ENCODE assay signal across 1 cellular context in the genomic region with DNA sequence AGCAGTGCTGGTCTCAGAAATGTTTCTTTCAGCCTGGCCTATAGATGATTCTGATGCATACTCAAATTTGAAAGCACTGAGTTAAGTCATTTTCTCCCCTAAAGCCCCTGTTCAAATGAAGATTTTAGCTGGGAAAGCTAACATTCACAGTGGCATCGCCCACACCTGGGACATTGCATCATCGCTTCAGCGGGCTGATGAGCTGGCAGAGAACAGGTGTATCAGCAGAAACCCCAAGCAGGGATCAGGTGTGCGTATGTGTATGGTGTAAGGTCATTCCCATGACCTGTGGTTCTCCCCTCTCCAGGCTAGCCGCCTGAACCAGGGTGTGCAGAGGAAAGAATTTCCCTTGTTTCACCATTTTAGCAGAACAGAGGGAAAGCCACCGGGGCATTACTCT.
TF ChIP-seq lines count a peak whose summit lies in the region.

No MANE protein-coding gene starts in this region.

TF ChIP-seq in H1, 55 proteins besides CTCF, POLR2A, EP300 and RAD21:
- TF ChIP-seq JUN (IDR thresholded peaks at IDR 0.05; ENCODE audit: low read depth, low read length) (no peak), EZH2 (IDR thresholded peaks at IDR 0.05; ENCODE audit: low read depth, low read length, severe bottlenecking) (no peak), YY1 (IDR thresholded peaks at IDR 0.05; ENCODE audit: low read depth, low read length) (no peak), CEBPB (IDR thresholded peaks at IDR 0.05; ENCODE audit: low read depth, low read length) (peak; percentile 21; the same call in 1 of the 2 replicates), SP2 (IDR thresholded peaks at IDR 0.05; ENCODE audit: low read length) (no peak)
- TF ChIP-seq, protein P1, sequence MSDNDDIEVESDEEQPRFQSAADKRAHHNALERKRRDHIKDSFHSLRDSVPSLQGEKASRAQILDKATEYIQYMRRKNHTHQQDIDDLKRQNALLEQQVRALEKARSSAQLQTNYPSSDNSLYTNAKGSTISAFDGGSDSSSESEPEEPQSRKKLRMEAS (IDR thresholded peaks at IDR 0.05) = no peak
